ENCODE assay signal across 13 cellular contexts in the genomic region with DNA sequence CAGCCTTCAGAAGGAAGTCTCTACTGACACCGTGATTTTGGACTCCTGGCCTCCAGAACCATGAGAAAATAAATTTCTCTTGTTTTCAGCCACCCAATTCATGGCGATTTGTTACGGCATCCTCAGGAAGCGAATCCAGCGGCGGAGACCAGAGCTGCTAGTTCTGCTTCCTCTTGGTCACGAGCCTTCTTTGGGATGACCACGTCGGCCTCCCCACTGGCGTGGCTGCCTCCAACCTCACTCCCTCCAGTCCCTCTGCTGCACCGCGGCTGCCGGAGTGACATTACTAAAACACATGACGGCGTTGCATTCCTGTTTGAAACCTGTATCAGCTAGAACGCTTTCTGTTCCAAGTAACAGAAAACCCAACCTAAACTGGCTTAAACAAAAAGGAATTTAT. TPM values are rescaled to one million over a fixed set of nuclear protein-coding genes. Genes with fewer than 3 reads are reported as not detected.
"Had no signal": no experiment of that assay in that cellular context is flagged by ENCODE, and none has a peak within 500 bp of the region (broad histone marks: within the 10 kb centered on the region; RNA-seq: fewer than 3 reads in every experiment).

No MANE protein-coding gene starts in this region.

RNA-seq across cellular contexts. Expression of a gene that starts 18.9 kb away (rescaled TPM):
- total RNA-seq: activated CD4-positive, alpha-beta memory T cell treated with anti-CD3 and anti-CD28 coated beads, Interleukin-2, amount 10 ng/mL, durations not matched to agents 7 days and 5 days; activated CD4-positive, alpha-beta T cell treated with anti-CD3 and anti-CD28 coated beads for 36 hours; activated CD4-positive, alpha-beta T cell treated with anti-CD3 and anti-CD28 coated beads, Interleukin-2, amount 10 ng/mL, durations not matched to agents 7 days and 5 days; activated CD8-positive, alpha-beta memory T cell treated with anti-CD3 and anti-CD28 coated beads, Interleukin-2, amount 10 ng/mL, durations not matched to agents 7 days and 5 days; activated CD8-positive, alpha-beta T cell treated with anti-CD3 and anti-CD28 coated beads, Interleukin-2, amount 10 ng/mL, durations not matched to agents 7 days and 5 days; activated naive CD8-positive, alpha-beta T cell treated with anti-CD3 and anti-CD28 coated beads, Interleukin-2, amount 10 ng/mL, durations not matched to agents 7 days and 5 days; activated T-helper 2 cell treated with anti-CD3 and anti-CD28 coated beads, Interferon-gamma antibody, Interleukin-2, Interleukin-4, amounts not matched to agents 10 μg/mL and 5 μg/mL and 100 μg/mL, durations not matched to agents 14 hours and 24 hours and 36 hours; ascending aorta; bronchial epithelial cell; T-cell; T-helper 1 cell treated with Interleukin-12 subunit alpha and Interleukin-12 subunit beta and Interleukin-4 antibody, amounts not matched to agents 30 ng/mL and 1 ng/mL, for 36 hours; T-helper 17 cell; T-helper 2 cell treated with Interferon-gamma antibody and Interleukin-4, amounts not matched to agents 100 ng/mL and 5 ng/mL, for 36 hours had no signal
